ENCODE assay signal across 8 cellular contexts in the genomic region with DNA sequence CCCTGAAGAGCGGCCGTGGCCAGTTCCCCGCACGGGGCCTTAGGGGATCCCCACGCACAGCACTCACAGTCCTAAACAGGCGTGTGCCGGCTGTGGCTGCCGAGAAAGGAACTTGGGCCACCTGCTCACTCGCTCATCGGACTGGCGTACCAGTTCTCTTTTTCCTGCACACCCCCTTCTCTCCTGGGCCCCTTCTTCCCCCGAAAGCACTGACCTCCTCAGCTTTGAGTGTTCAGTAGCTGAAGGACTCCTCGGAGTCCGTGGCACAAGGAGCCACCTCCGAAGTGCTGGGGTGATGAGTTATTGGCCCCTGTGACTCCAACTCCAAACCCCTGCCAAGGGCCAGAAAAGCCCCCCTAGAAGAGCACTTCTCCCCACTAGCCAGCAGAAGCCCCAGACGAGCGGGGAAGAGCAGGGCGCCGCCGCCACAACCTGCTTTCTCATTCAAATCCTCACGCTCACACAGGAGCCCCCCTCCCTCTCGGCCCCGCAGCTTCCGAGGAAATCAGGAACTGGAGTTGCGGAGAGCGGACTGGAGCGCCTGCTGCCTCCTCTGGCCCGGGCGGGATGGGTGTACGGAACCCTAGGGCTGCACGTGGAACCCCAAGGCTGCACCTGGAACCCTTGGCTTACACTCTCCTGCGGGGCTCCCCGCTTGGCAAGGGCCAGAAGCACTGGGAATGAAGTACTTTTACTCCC. TPM values are rescaled to one million over a fixed set of nuclear protein-coding genes. Genes with fewer than 3 reads are reported as not detected.
DNase-seq lines count a peak whose midpoint lies in the region; ATAC-seq and TF ChIP-seq lines count a peak whose summit lies in the region.

A gene with protein sequence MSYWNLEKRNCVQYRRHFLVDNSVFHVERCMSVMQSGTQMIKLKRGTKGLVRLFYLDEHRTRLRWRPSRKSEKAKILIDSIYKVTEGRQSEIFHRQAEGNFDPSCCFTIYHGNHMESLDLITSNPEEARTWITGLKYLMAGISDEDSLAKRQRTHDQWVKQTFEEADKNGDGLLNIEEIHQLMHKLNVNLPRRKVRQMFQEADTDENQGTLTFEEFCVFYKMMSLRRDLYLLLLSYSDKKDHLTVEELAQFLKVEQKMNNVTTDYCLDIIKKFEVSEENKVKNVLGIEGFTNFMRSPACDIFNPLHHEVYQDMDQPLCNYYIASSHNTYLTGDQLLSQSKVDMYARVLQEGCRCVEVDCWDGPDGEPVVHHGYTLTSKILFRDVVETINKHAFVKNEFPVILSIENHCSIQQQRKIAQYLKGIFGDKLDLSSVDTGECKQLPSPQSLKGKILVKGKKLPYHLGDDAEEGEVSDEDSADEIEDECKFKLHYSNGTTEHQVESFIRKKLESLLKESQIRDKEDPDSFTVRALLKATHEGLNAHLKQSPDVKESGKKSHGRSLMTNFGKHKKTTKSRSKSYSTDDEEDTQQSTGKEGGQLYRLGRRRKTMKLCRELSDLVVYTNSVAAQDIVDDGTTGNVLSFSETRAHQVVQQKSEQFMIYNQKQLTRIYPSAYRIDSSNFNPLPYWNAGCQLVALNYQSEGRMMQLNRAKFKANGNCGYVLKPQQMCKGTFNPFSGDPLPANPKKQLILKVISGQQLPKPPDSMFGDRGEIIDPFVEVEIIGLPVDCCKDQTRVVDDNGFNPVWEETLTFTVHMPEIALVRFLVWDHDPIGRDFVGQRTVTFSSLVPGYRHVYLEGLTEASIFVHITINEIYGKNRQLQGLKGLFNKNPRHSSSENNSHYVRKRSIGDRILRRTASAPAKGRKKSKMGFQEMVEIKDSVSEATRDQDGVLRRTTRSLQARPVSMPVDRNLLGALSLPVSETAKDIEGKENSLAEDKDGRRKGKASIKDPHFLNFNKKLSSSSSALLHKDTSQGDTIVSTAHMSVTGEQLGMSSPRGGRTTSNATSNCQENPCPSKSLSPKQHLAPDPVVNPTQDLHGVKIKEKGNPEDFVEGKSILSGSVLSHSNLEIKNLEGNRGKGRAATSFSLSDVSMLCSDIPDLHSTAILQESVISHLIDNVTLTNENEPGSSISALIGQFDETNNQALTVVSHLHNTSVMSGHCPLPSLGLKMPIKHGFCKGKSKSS (N-terminal part only) (minus strand): TSS at position 446 of the 699 bp plus-strand sequence. CDS start 40,847 bp downstream, outside the sequence.

- H3K4me3 ChIP-seq in dorsolateral prefrontal cortex: peak within 1 kb of the TSS; percentile 49 to 92 (median 76)
- H3K4me3 ChIP-seq in liver (ENCODE audit: low read depth in 1 of 3, low read length in 3 of 3): peak within 1 kb of the TSS; percentile 61 to 77 (median 62)

- TF ChIP-seq RAD21 in liver (IDR thresholded peaks at IDR 0.05): no peak

- DNase-seq in A172 (ENCODE audit: low spot score) (peak; percentile 52), NCI-H2227 (lab: John Stamatoyannopoulos, UW; ENCODE audit: unreplicated experiment) (peak; percentile 82), dorsolateral prefrontal cortex (peak in 9 of 10 donors; percentile 38 to 73 (median 59))
- DNase-seq in activated CD4-positive, alpha-beta T cell treated with anti-CD3 and anti-CD28 coated beads, Interleukin-2, amount 10 ng/mL, durations not matched to agents 24 days and 14 days: peak; percentile 76
- peak; percentile 22 to 30 for DNase-seq in stimulated activated CD4-positive, alpha-beta T cell treated with anti-CD3 and anti-CD28 coated beads, Interleukin-4, amount 100 ng/mL, for 4 hours

- H3K9me3 Mint-ChIP-seq in activated CD4-positive, alpha-beta T cell treated with anti-CD3 and anti-CD28 coated beads, Interleukin-2, amount 10 ng/mL, durations not matched to agents 24 days and 14 days: no peaks in the 10 kb centered on the region

- H3K27me3 ChIP-seq in dorsolateral prefrontal cortex (no peaks in the 10 kb centered on the region), liver (ENCODE audit: control insufficient read depth in 4 of 4, insufficient read depth in 4 of 4, low read length in 3 of 4) (no peaks in the 10 kb centered on the region)

- H3K27ac ChIP-seq in dorsolateral prefrontal cortex (peak within 1 kb of the TSS in 17 of 59 donors; percentile 0 to 71 (median 19)), liver (ENCODE audit: low read depth in 1 of 2, low read length in 2 of 2) (no peak within 1 kb of the TSS)

- WGBS in liver: 3% methylated on average over 33 of the region's 33 CpGs

- TF ChIP-seq CTCF in dorsolateral prefrontal cortex (IDR thresholded peaks at IDR 0.05 in 54 of 56, conservative IDR thresholded peaks at IDR 0.05 in 2 of 56; ENCODE audit: low read depth in 1 of 56, partially characterized antibody in 56 of 56) (no peak), liver (IDR thresholded peaks at IDR 0.05; ENCODE audit: low read depth, low read length, missing input control) (no peak)

- intact Hi-C loops in activated CD4-positive, alpha-beta T cell treated with anti-CD3 and anti-CD28 coated beads, Interleukin-2, amount 10 ng/mL, durations not matched to agents 24 days and 14 days (cut with micrococcal nuclease): no loop called here
- intact Hi-C loops in dorsolateral prefrontal cortex (cut with DNase I): loop anchor here (5.0 kb wide), 2 partner anchors 37 to 128 kb away; partner anchors contain the start of gene GMPS (in 2 of the 2)

- peak within 1 kb of the TSS; percentile 12 for H3K27ac Mint-ChIP-seq in activated CD4-positive, alpha-beta T cell treated with anti-CD3 and anti-CD28 coated beads, Interleukin-2, amount 10 ng/mL, durations not matched to agents 24 days and 14 days

- peaks cover 19% of the 10 kb centered on the region for H3K4me1 Mint-ChIP-seq in activated CD4-positive, alpha-beta T cell treated with anti-CD3 and anti-CD28 coated beads, Interleukin-2, amount 10 ng/mL, durations not matched to agents 24 days and 14 days

- H3K36me3 Mint-ChIP-seq in activated CD4-positive, alpha-beta T cell treated with anti-CD3 and anti-CD28 coated beads, Interleukin-2, amount 10 ng/mL, durations not matched to agents 24 days and 14 days (ENCODE audit: low read depth): no peaks in the 10 kb centered on the region

- H3K36me3 ChIP-seq in liver (ENCODE audit: control insufficient read depth in 4 of 4, insufficient read depth in 3 of 4, low read depth in 1 of 4, low read length in 3 of 4): no peaks in the 10 kb centered on the region

- H3K9ac ChIP-seq in liver (ENCODE audit: low read depth in 1 of 2, low read length in 2 of 2): peak within 1 kb of the TSS; percentile 28 to 61

- peaks cover 75% of the 10 kb centered on the region for H3K27me3 Mint-ChIP-seq in activated CD4-positive, alpha-beta T cell treated with anti-CD3 and anti-CD28 coated beads, Interleukin-2, amount 10 ng/mL, durations not matched to agents 24 days and 14 days

- H3K4me3 Mint-ChIP-seq in activated CD4-positive, alpha-beta T cell treated with anti-CD3 and anti-CD28 coated beads, Interleukin-2, amount 10 ng/mL, durations not matched to agents 24 days and 14 days: peak within 1 kb of the TSS; percentile 85

- ATAC-seq in GM18517 (IDR thresholded peaks at IDR 0.05; ENCODE audit: unreplicated experiment): peak; percentile 44
- peak; percentile 57 for ATAC-seq in HG03095 (IDR thresholded peaks at IDR 0.05; ENCODE audit: unreplicated experiment)

- H3K9me3 ChIP-seq in liver (ENCODE audit: control insufficient read depth in 4 of 4, low read length in 3 of 4): no peaks in the 10 kb centered on the region

- H3K4me1 ChIP-seq in liver (ENCODE audit: control insufficient read depth in 4 of 4, insufficient read depth in 4 of 4, low read length in 3 of 4): peaks cover 0 to 16% (median 8%) of the 10 kb centered on the region in 4 donors

TF ChIP-seq in liver, 16 proteins besides CTCF, POLR2A, EP300 and RAD21 (continues in another document):
- TF ChIP-seq, protein P1, sequence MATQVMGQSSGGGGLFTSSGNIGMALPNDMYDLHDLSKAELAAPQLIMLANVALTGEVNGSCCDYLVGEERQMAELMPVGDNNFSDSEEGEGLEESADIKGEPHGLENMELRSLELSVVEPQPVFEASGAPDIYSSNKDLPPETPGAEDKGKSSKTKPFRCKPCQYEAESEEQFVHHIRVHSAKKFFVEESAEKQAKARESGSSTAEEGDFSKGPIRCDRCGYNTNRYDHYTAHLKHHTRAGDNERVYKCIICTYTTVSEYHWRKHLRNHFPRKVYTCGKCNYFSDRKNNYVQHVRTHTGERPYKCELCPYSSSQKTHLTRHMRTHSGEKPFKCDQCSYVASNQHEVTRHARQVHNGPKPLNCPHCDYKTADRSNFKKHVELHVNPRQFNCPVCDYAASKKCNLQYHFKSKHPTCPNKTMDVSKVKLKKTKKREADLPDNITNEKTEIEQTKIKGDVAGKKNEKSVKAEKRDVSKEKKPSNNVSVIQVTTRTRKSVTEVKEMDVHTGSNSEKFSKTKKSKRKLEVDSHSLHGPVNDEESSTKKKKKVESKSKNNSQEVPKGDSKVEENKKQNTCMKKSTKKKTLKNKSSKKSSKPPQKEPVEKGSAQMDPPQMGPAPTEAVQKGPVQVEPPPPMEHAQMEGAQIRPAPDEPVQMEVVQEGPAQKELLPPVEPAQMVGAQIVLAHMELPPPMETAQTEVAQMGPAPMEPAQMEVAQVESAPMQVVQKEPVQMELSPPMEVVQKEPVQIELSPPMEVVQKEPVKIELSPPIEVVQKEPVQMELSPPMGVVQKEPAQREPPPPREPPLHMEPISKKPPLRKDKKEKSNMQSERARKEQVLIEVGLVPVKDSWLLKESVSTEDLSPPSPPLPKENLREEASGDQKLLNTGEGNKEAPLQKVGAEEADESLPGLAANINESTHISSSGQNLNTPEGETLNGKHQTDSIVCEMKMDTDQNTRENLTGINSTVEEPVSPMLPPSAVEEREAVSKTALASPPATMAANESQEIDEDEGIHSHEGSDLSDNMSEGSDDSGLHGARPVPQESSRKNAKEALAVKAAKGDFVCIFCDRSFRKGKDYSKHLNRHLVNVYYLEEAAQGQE (IDR thresholded peaks at IDR 0.05): no peak
- TF ChIP-seq TAF1 (conservative IDR thresholded peaks at IDR 0.05) (no peak), ATF3 (IDR thresholded peaks at IDR 0.05) (no peak)

RNA-seq across cellular contexts. Expression of the gene that starts here (rescaled TPM):
- total RNA-seq in A172 (2014; rRNA removed; shearing (Covaris generic)): 0.50 and 0.78 TPM in 2 replicates
- 0.38 TPM in 1 of 2 replicates, not detected in the other for total RNA-seq in activated CD4-positive, alpha-beta T cell treated with anti-CD3 and anti-CD28 coated beads, Interleukin-2, amount 10 ng/mL, durations not matched to agents 24 days and 14 days
- 10 to 100 TPM in 115 of 120 experiments, 1 to 10 TPM in 5; 7.6 to 36.4 (median 17.8) TPM for total RNA-seq in dorsolateral prefrontal cortex
- total RNA-seq in liver: 1 to 10 TPM in 1 of 2 donors, under 1 TPM in 1; 0.33 to 1.0 TPM
- polyA plus RNA-seq in liver: under 1 TPM; 0.03 to 0.11 TPM

Comparison
In these comparisons a context has a peak if more than half of its experiments do, and no peak if none do; other contexts are left out.
1. Peak in DNase-seq in A172; RNA of the gene not detected or under 1 TPM.
2. Peak in DNase-seq in activated CD4-positive, alpha-beta T cell treated with anti-CD3 and anti-CD28 coated beads, Interleukin-2, amount 10 ng/mL, durations not matched to agents 24 days and 14 days; RNA of the gene not detected or under 1 TPM.
3. DNase-seq: peak in every context shown above with its lines; median percentile 82 in NCI-H2227; 76 in activated CD4-positive, alpha-beta T cell treated with anti-CD3 and anti-CD28 coated beads, Interleukin-2, amount 10 ng/mL, durations not matched to agents 24 days and 14 days; 59 in dorsolateral prefrontal cortex; 52 in A172; 26 in stimulated activated CD4-positive, alpha-beta T cell treated with anti-CD3 and anti-CD28 coated beads, Interleukin-4, amount 100 ng/mL, for 4 hours.